Comparison of ENCODE assay signal across 1 cellular context in genomic region chr3:72380711-72381508, GRCh38.
TF ChIP-seq lines count a peak whose summit lies in the region.

No MANE protein-coding gene starts in this region.

TF ChIP-seq in GM23338, 12 proteins besides CTCF, POLR2A, EP300 and RAD21 (continued from another document):
- no peak for TF ChIP-seq REST (IDR thresholded peaks at IDR 0.05; ENCODE audit: unreplicated experiment)
